11 cellular contexts compared by ENCODE assay signal in genomic region chr22:46110215-46110614, GRCh38. TPM values are rescaled to one million over a fixed set of nuclear protein-coding genes. Genes with fewer than 3 reads are reported as not detected.
DNase-seq lines count a peak whose midpoint lies in the region; ATAC-seq and TF ChIP-seq lines count a peak whose summit lies in the region.
"Had no signal": no experiment of that assay in that cellular context is flagged by ENCODE, and none has a peak within 500 bp of the region (broad histone marks: within the 10 kb centered on the region; RNA-seq: fewer than 3 reads in every experiment).

No MANE protein-coding gene starts in this region.

- H3K9me3 Mint-ChIP-seq in MCF 10A (ENCODE audit: unreplicated experiment) (no peaks in the 10 kb centered on the region), progenitor cell of endocrine pancreas (ENCODE audit: low read depth) (no peaks in the 10 kb centered on the region)

- peak overlapping the region; percentile 9 for H2BK120ac ChIP-seq in mesenchymal stem cell (ENCODE audit: low read depth, low read length)

- no peaks in the 10 kb centered on the region for H3K27me3 ChIP-seq in mesenchymal stem cell (ENCODE audit: control insufficient read depth in 1 of 2, insufficient read depth in 1 of 2, low read length in 2 of 2)

- no peak overlapping the region for H2BK5ac ChIP-seq in mesenchymal stem cell (ENCODE audit: low read depth, low read length, poor library complexity, severe bottlenecking)

- H3K4me1 ChIP-seq in HEK293 (ENCODE audit: control insufficient read depth, insufficient read depth, low read length) (no peaks in the 10 kb centered on the region), mesenchymal stem cell (ENCODE audit: control insufficient read depth, insufficient read depth, low read depth, low read length) (peaks cover 94% of the 10 kb centered on the region)

- H3K4me1 Mint-ChIP-seq in MCF 10A (ENCODE audit: insufficient read depth, unreplicated experiment) (peaks cover 33% of the 10 kb centered on the region), progenitor cell of endocrine pancreas (ENCODE audit: low read depth) (peaks cover 3% of the 10 kb centered on the region)

- H2BK15ac ChIP-seq in mesenchymal stem cell (ENCODE audit: low read depth, poor library complexity, severe bottlenecking) = peak overlapping the region; percentile 71

- H3K9me3 ChIP-seq in HEK293 (ENCODE audit: control insufficient read depth, insufficient read depth, low read depth, low read length) (no peaks in the 10 kb centered on the region), mesenchymal stem cell (ENCODE audit: control insufficient read depth, low read length) (no peaks in the 10 kb centered on the region)

- H3K4ac ChIP-seq in mesenchymal stem cell (ENCODE audit: low read depth in 1 of 2, low read length in 2 of 2) = no peak overlapping the region

- H2AK5ac ChIP-seq in mesenchymal stem cell (ENCODE audit: low read length, severe bottlenecking) = peak overlapping the region; percentile 59

- peak overlapping the region; percentile 51 for H3K9ac ChIP-seq in mesenchymal stem cell (ENCODE audit: low read length)

- no peak overlapping the region for H4K8ac ChIP-seq in mesenchymal stem cell (ENCODE audit: low read length)

- H3K27ac Mint-ChIP-seq in MCF 10A (ENCODE audit: low read depth, unreplicated experiment) (peak overlapping the region; percentile 9), progenitor cell of endocrine pancreas (no peak overlapping the region)

- H3K27me3 Mint-ChIP-seq in MCF 10A (ENCODE audit: insufficient read depth, unreplicated experiment) = no peaks in the 10 kb centered on the region
- peaks cover 4% of the 10 kb centered on the region for H3K27me3 Mint-ChIP-seq in progenitor cell of endocrine pancreas

- H3K4me3 Mint-ChIP-seq in MCF 10A (ENCODE audit: unreplicated experiment) (no peak overlapping the region), progenitor cell of endocrine pancreas (ENCODE audit: low read depth) (no peak overlapping the region)

- in situ Hi-C loops in ACHN (cut with HindIII; ENCODE audit: low pct_ligation_motif_present, low pct_unique_long_range_greater_than_20kb, low sequenced_read_pairs) = no loop called here

- POLR2A ChIA-PET in HEK293 (lab: Yijun Ruan, JAX) = interaction anchor here (0.6 to 1.3 kb wide), 2 partner anchors 56 to 102 kb away, joined by 4 to 8 read pairs; no protein-coding TSS in a partner anchor
- POLR2A ChIA-PET in MCF 10A (lab: Yijun Ruan, JAX) = interaction anchor here (1.4 to 4.3 kb wide), 4 partner anchors 28 to 103 kb away, joined by 6 to 15 read pairs (median 8); no protein-coding TSS in a partner anchor

- H3K27ac ChIP-seq in HEK293 (ENCODE audit: extremely low read depth, low read depth, low read length) = 0 out of 2 replicates have a peak overlapping the region, but pooled peaks have one; percentile 2
- H3K27ac ChIP-seq in mesenchymal stem cell (ENCODE audit: low read length, poor library complexity, severe bottlenecking) = peak overlapping the region; percentile 35

- H2BK12ac ChIP-seq in mesenchymal stem cell (ENCODE audit: low read length in 2 of 2) = no peak overlapping the region

- H2AFZ ChIP-seq in mesenchymal stem cell (ENCODE audit: low read depth, low read length) = no peak overlapping the region

- peak overlapping the region; percentile 32 for H4K91ac ChIP-seq in mesenchymal stem cell (ENCODE audit: low read length)

- no peak overlapping the region for H3K4me2 ChIP-seq in mesenchymal stem cell (ENCODE audit: low read length, poor library complexity, severe bottlenecking)

- ATAC-seq in HG02970 (IDR thresholded peaks at IDR 0.05; ENCODE audit: low FRiP score, unreplicated experiment) = no peak

- H3K79me1 ChIP-seq in mesenchymal stem cell (replicated peaks; ENCODE audit: low read length, poor library complexity, severe bottlenecking) = peaks cover 10% of the 10 kb centered on the region

- BruUV-seq in MCF 10A (replicated peaks; lab: Mats Ljungman, UMichigan) = no TSS peak

- 68% methylated on average over 9 of the region's 9 CpGs for WGBS in mesenchymal stem cell

- H3K4me3 ChIP-seq in HEK293 (ENCODE audit: low read depth, low read length) = no peak overlapping the region
- H3K4me3 ChIP-seq in mesenchymal stem cell (ENCODE audit: insufficient read depth in 1 of 2, low read depth in 1 of 2, low read length in 2 of 2) = no peak overlapping the region

- H3K18ac ChIP-seq in mesenchymal stem cell (ENCODE audit: low read depth in 1 of 2, low read length in 2 of 2) = no peak overlapping the region

- TF ChIP-seq CTCF in HEK293 (tag by site-specific recombination; IDR thresholded peaks at IDR 0.05) = no peak
- TF ChIP-seq CTCF in MCF 10A (IDR thresholded peaks at IDR 0.05; ENCODE audit: unreplicated experiment) = no peak
- no peak for TF ChIP-seq CTCF in progenitor cell of endocrine pancreas (IDR thresholded peaks at IDR 0.05; ENCODE audit: unreplicated experiment)

- H3K14ac ChIP-seq in mesenchymal stem cell (ENCODE audit: low read length in 2 of 2) = peak overlapping the region in 1 of 2 experiments; percentile 51

- intact Hi-C loops in MCF 10A (cut with micrococcal nuclease) = no loop called here

- H3K36me3 Mint-ChIP-seq in MCF 10A (ENCODE audit: insufficient read depth, unreplicated experiment) (peaks cover 100% of the 10 kb centered on the region), progenitor cell of endocrine pancreas (ENCODE audit: insufficient read depth) (no peaks in the 10 kb centered on the region)

- peaks cover 0 to 13% of the 10 kb centered on the region in 2 experiments; a peak in 1 of 3 replicates for H3K36me3 ChIP-seq in HEK293 (ENCODE audit: control insufficient read depth in 2 of 2, insufficient read depth in 1 of 2, low read length in 2 of 2)
- H3K36me3 ChIP-seq in mesenchymal stem cell (ENCODE audit: control insufficient read depth in 1 of 2, insufficient read depth in 2 of 2, low read depth in 1 of 2, low read length in 2 of 2) = peaks cover 67 to 90% of the 10 kb centered on the region in 2 experiments

- CTCF ChIA-PET in HEK293 (lab: Yijun Ruan, JAX) (interaction anchor here (2.2 to 3.1 kb wide), 2 partner anchors 104 to 115 kb away, joined by 9 to 19 read pairs; no protein-coding TSS in a partner anchor), MCF 10A (lab: Yijun Ruan, JAX) (interaction anchor here (0.7 to 2.1 kb wide), 2 partner anchors 102 to 104 kb away, joined by 3 to 9 read pairs; no protein-coding TSS in a partner anchor)

- H3K23ac ChIP-seq in mesenchymal stem cell (ENCODE audit: low read length in 2 of 2) = no peak overlapping the region

- DNase-seq in ACHN = peak; percentile 40
- peak; percentile 72 for DNase-seq in MCF 10A (ENCODE audit: unreplicated experiment)
- peak; percentile 19 for DNase-seq in mesenchymal stem cell
- DNase-seq in hippocampal formation (lab: John Stamatoyannopoulos, UW) = no peak
- no peak for DNase-seq in NCI-H2227 (lab: John Stamatoyannopoulos, UW; ENCODE audit: unreplicated experiment)
- DNase-seq in progenitor cell of endocrine pancreas (ENCODE audit: low spot score, unreplicated experiment) = no peak
- DNase-seq: DMS79; effector CD4-positive, alpha-beta T cell; NCI-H510A treated with DMSO at 0.1 percent for 48 hours had no signal

TF ChIP-seq in HEK293, 187 proteins besides CTCF, POLR2A, EP300 and RAD21 (continues in another document):
- TF ChIP-seq ZNF37A (tag by site-specific recombination; IDR thresholded peaks at IDR 0.05) (no peak), YY1 (tag by site-specific recombination; IDR thresholded peaks at IDR 0.05) (no peak), ZBTB17 (tag by site-specific recombination; IDR thresholded peaks at IDR 0.05) (no peak), PATZ1 (tag by site-specific recombination; IDR thresholded peaks at IDR 0.05) (peak; percentile 74), HOXD13 (CRISPR knock-in tag; IDR thresholded peaks at IDR 0.05; ENCODE audit: borderline replicate concordance) (no peak), ZNF19 (tag by site-specific recombination; IDR thresholded peaks at IDR 0.05; ENCODE audit: low read depth) (no peak), ZNF629 (tag by site-specific recombination; IDR thresholded peaks at IDR 0.05) (no peak), PBX3 (CRISPR knock-in tag; IDR thresholded peaks at IDR 0.05) (no peak)

RNA-seq across cellular contexts. Expression of gene PPARA, which starts 40.1 kb away (rescaled TPM):
- total RNA-seq in MCF 10A (2022) (8.0 and 10.1 TPM in 2 replicates), progenitor cell of endocrine pancreas (33.5 and 33.6 TPM in 2 replicates)
- 7.7 TPM for polyA plus RNA-seq in mesenchymal stem cell (2013, experiment 1 of 2)
- 6.9 TPM for polyA plus RNA-seq in mesenchymal stem cell (2013, experiment 2 of 2)

Comparison
In these comparisons a context has a peak if more than half of its experiments do, and no peak if none do; other contexts are left out.
1. DNase-seq: peak in ACHN (single experiment), MCF 10A (single experiment) and mesenchymal stem cell (single experiment); none in hippocampal formation (0 of 2), NCI-H2227 (single experiment) and progenitor cell of endocrine pancreas (single experiment).